8 cellular contexts compared by ENCODE assay signal in the genomic region with DNA sequence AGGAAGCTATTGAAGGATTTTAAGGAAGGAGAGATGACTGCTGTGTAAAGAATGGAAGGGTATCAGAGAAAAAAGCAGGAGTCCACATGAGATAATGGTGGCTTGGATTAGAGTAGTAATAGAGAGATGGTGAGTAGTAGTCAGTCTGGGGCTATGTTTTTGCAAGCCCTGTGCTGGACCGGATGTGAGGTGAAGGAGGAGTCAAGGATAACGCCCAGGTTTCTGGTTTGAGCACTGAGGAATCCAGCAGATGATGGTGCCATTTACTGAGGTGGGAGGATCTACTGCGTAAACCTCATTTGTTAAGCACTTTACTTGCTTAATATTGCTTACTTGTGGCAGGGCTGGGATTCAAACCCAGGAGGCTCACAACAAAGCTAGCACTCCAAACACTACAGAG. TPM values are rescaled to one million over a fixed set of nuclear protein-coding genes. Genes with fewer than 3 reads are reported as not detected.
A peak's percentile ranks its signal among the peaks of the same experiment; 100 is the strongest.
DNase-seq lines count a peak whose midpoint lies in the region; ATAC-seq, FAIRE-seq and TF ChIP-seq lines count a peak whose summit lies in the region.

No MANE protein-coding gene starts in this region.

- H3K27me3 ChIP-seq in suprapubic skin = no peaks in the 10 kb centered on the region
- H3K27me3 ChIP-seq in ovary = no peaks in the 10 kb centered on the region

- H3K36me3 ChIP-seq in suprapubic skin (peaks cover 13% of the 10 kb centered on the region), ovary (no peaks in the 10 kb centered on the region)

- CTCF ChIA-PET in activated CD4-positive, alpha-beta T cell treated with anti-CD3 and anti-CD28 coated beads, Interleukin-2, amount 10 ng/mL, durations not matched to agents 7 days and 5 days (lab: Charles Lee) = interaction anchor here (1.0 kb wide), 1 partner anchor 24 kb away, joined by 3 read pairs; no protein-coding TSS in a partner anchor
- CTCF ChIA-PET in activated CD8-positive, alpha-beta T cell treated with anti-CD3 and anti-CD28 coated beads, Interleukin-2, amount 10 ng/mL, durations not matched to agents 7 days and 5 days (lab: Charles Lee) = interaction anchor here (0.6 to 2.8 kb wide), 8 partner anchors 9 to 221 kb away, joined by 3 to 16 read pairs (median 4); a partner anchor contains a TSS

- peaks cover 44% of the 10 kb centered on the region for H3K4me1 ChIP-seq in suprapubic skin
- peaks cover 4% of the 10 kb centered on the region for H3K4me1 ChIP-seq in ovary (ENCODE audit: insufficient read depth)

- peaks cover 20% of the 10 kb centered on the region for H3K36me3 Mint-ChIP-seq in activated CD4-positive, alpha-beta T cell treated with anti-CD3 and anti-CD28 coated beads, Interleukin-2, amount 10 ng/mL, durations not matched to agents 7 days and 5 days (ENCODE audit: low read depth)
- peaks cover 19% of the 10 kb centered on the region for H3K36me3 Mint-ChIP-seq in activated CD8-positive, alpha-beta T cell treated with anti-CD3 and anti-CD28 coated beads, Interleukin-2, amount 10 ng/mL, durations not matched to agents 7 days and 5 days (ENCODE audit: low read depth)

- 44% methylated on average over 3 of the region's 3 CpGs for WGBS in suprapubic skin
- 49 to 52% (median 51%) methylated on average over 3 of the region's 3 CpGs for WGBS in ovary, 3 donors

- H3K9me3 Mint-ChIP-seq in activated CD4-positive, alpha-beta T cell treated with anti-CD3 and anti-CD28 coated beads, Interleukin-2, amount 10 ng/mL, durations not matched to agents 7 days and 5 days = no peaks in the 10 kb centered on the region
- H3K9me3 Mint-ChIP-seq in activated CD8-positive, alpha-beta T cell treated with anti-CD3 and anti-CD28 coated beads, Interleukin-2, amount 10 ng/mL, durations not matched to agents 7 days and 5 days (ENCODE audit: insufficient read depth) = no peaks in the 10 kb centered on the region

- intact Hi-C loops in ovary (cut with DNase I) = loop anchor here in 2 of 4 donors (10.0 kb wide), 2 partner anchors 165 to 365 kb away; no protein-coding TSS in a partner anchor

- POLR2A ChIA-PET in activated CD4-positive, alpha-beta T cell treated with anti-CD3 and anti-CD28 coated beads, Interleukin-2, amount 10 ng/mL, durations not matched to agents 7 days and 5 days (lab: Charles Lee) = interaction anchor here (1.0 kb wide), 1 partner anchor 10 kb away, joined by 3 read pairs; no protein-coding TSS in a partner anchor
- POLR2A ChIA-PET in activated CD8-positive, alpha-beta T cell treated with anti-CD3 and anti-CD28 coated beads, Interleukin-2, amount 10 ng/mL, durations not matched to agents 7 days and 5 days (lab: Charles Lee) = interaction anchor here (1.4 kb wide), 1 partner anchor 245 kb away, joined by 3 read pairs; no protein-coding TSS in a partner anchor

- H3K4me1 Mint-ChIP-seq in activated CD4-positive, alpha-beta T cell treated with anti-CD3 and anti-CD28 coated beads, Interleukin-2, amount 10 ng/mL, durations not matched to agents 7 days and 5 days = peaks cover 39% of the 10 kb centered on the region
- peaks cover 36% of the 10 kb centered on the region for H3K4me1 Mint-ChIP-seq in activated CD8-positive, alpha-beta T cell treated with anti-CD3 and anti-CD28 coated beads, Interleukin-2, amount 10 ng/mL, durations not matched to agents 7 days and 5 days (ENCODE audit: low read depth)

- TF ChIP-seq CTCF in suprapubic skin (IDR thresholded peaks at IDR 0.05) (no peak), ovary (IDR thresholded peaks at IDR 0.05) (no peak)

- DNase-seq in activated CD4-positive, alpha-beta T cell treated with anti-CD3 and anti-CD28 coated beads, Interleukin-2, amount 10 ng/mL, durations not matched to agents 7 days and 5 days = no peak
- no peak for DNase-seq in activated CD4-positive, alpha-beta T cell treated with anti-CD3 and anti-CD28 coated beads, Interleukin-2, amount 50 U/mL, for 1 hour
- DNase-seq in activated CD8-positive, alpha-beta T cell treated with anti-CD3 and anti-CD28 coated beads, Interleukin-2, amount 10 ng/mL, durations not matched to agents 7 days and 5 days = no peak
- DNase-seq in suprapubic skin (ENCODE audit: low spot score in 2 of 2) (no peak), ovary (no peak), RCC 7860 (ENCODE audit: low spot score) (no peak)

- peak overlapping the region; percentile 90 for H3K4me3 Mint-ChIP-seq in activated CD4-positive, alpha-beta T cell treated with anti-CD3 and anti-CD28 coated beads, Interleukin-2, amount 10 ng/mL, durations not matched to agents 7 days and 5 days
- H3K4me3 Mint-ChIP-seq in activated CD8-positive, alpha-beta T cell treated with anti-CD3 and anti-CD28 coated beads, Interleukin-2, amount 10 ng/mL, durations not matched to agents 7 days and 5 days = peak overlapping the region; percentile 94

- no peaks in the 10 kb centered on the region for H3K27me3 Mint-ChIP-seq in activated CD4-positive, alpha-beta T cell treated with anti-CD3 and anti-CD28 coated beads, Interleukin-2, amount 10 ng/mL, durations not matched to agents 7 days and 5 days
- no peaks in the 10 kb centered on the region for H3K27me3 Mint-ChIP-seq in activated CD8-positive, alpha-beta T cell treated with anti-CD3 and anti-CD28 coated beads, Interleukin-2, amount 10 ng/mL, durations not matched to agents 7 days and 5 days (ENCODE audit: low read depth)

- H3K27ac Mint-ChIP-seq in activated CD4-positive, alpha-beta T cell treated with anti-CD3 and anti-CD28 coated beads, Interleukin-2, amount 10 ng/mL, durations not matched to agents 7 days and 5 days = peak overlapping the region; percentile 89
- peak overlapping the region; percentile 96 for H3K27ac Mint-ChIP-seq in activated CD8-positive, alpha-beta T cell treated with anti-CD3 and anti-CD28 coated beads, Interleukin-2, amount 10 ng/mL, durations not matched to agents 7 days and 5 days

- no peak for TF ChIP-seq EP300 in suprapubic skin (IDR thresholded peaks at IDR 0.05)
- no peak for TF ChIP-seq EP300 in ovary (IDR thresholded peaks at IDR 0.05)

- ATAC-seq in activated CD8-positive, alpha-beta T cell treated with anti-CD3 and anti-CD28 coated beads, Interleukin-2, amount 10 ng/mL, durations not matched to agents 7 days and 5 days = no peak
- ATAC-seq in HG02885 (IDR thresholded peaks at IDR 0.05; ENCODE audit: poor library complexity, unreplicated experiment) = no peak

- H3K9me3 ChIP-seq in suprapubic skin (no peaks in the 10 kb centered on the region), ovary (no peaks in the 10 kb centered on the region)

- H3K4me3 ChIP-seq in iPS-11a (ENCODE audit: low read depth, low read length) (peak overlapping the region; percentile 84), suprapubic skin (peak overlapping the region; percentile 89), ovary (no peak overlapping the region)

- TF ChIP-seq POLR2A in suprapubic skin (IDR thresholded peaks at IDR 0.05) (no peak), ovary (IDR thresholded peaks at IDR 0.05) (no peak)

- peak overlapping the region; percentile 95 for H3K27ac ChIP-seq in suprapubic skin
- no peak overlapping the region for H3K27ac ChIP-seq in ovary

- FAIRE-seq in RCC 7860 (lab: Jason Lieb, UNC) = no peak

RNA-seq across cellular contexts. Expression of a gene that starts 1.1 kb away (rescaled TPM):
- 1 to 10 TPM; 2.1 to 2.2 TPM for total RNA-seq in activated CD4-positive, alpha-beta T cell treated with anti-CD3 and anti-CD28 coated beads, Interleukin-2, amount 10 ng/mL, durations not matched to agents 7 days and 5 days
- 1 to 10 TPM; 1.1 to 1.4 TPM for total RNA-seq in activated CD8-positive, alpha-beta T cell treated with anti-CD3 and anti-CD28 coated beads, Interleukin-2, amount 10 ng/mL, durations not matched to agents 7 days and 5 days
- total RNA-seq in suprapubic skin (1 to 10 TPM; 3.5 to 6.0 (median 4.5) TPM), ovary (1 to 10 TPM; 2.0 to 6.1 (median 5.5) TPM)
- polyA plus RNA-seq in ovary = 1 to 10 TPM; 4.2 to 7.6 TPM

RNA-seq across cellular contexts. Expression of a gene that starts 1.2 kb away (rescaled TPM):
- 10 to 100 TPM; 29.4 to 31.7 TPM for total RNA-seq in activated CD4-positive, alpha-beta T cell treated with anti-CD3 and anti-CD28 coated beads, Interleukin-2, amount 10 ng/mL, durations not matched to agents 7 days and 5 days
- 10 to 100 TPM; 36.5 to 37.5 TPM for total RNA-seq in activated CD8-positive, alpha-beta T cell treated with anti-CD3 and anti-CD28 coated beads, Interleukin-2, amount 10 ng/mL, durations not matched to agents 7 days and 5 days
- total RNA-seq in suprapubic skin (10 to 100 TPM; 28.8 to 59.3 (median 31.4) TPM), ovary (10 to 100 TPM; 24.3 to 32.1 (median 28.1) TPM)
- polyA plus RNA-seq in ovary = 10 to 100 TPM; 14.1 to 30.4 TPM

RNA-seq across cellular contexts. Expression of a gene that starts 38.8 kb away (rescaled TPM):
- 1 to 10 TPM; 8.8 to 9.3 TPM for total RNA-seq in activated CD4-positive, alpha-beta T cell treated with anti-CD3 and anti-CD28 coated beads, Interleukin-2, amount 10 ng/mL, durations not matched to agents 7 days and 5 days
- 1 to 10 TPM; 7.6 to 8.0 TPM for total RNA-seq in activated CD8-positive, alpha-beta T cell treated with anti-CD3 and anti-CD28 coated beads, Interleukin-2, amount 10 ng/mL, durations not matched to agents 7 days and 5 days
- total RNA-seq in suprapubic skin (10 to 100 TPM; 29.9 to 62.2 (median 46.0) TPM), ovary (10 to 100 TPM; 11.0 to 19.0 (median 16.9) TPM)
- 10 to 100 TPM in 1 of 2 donors, 1 to 10 TPM in 1; 4.4 to 13.3 TPM for polyA plus RNA-seq in ovary

RNA-seq across cellular contexts. Expression of a gene that starts 54.8 kb away (rescaled TPM):
- not detected for total RNA-seq in activated CD4-positive, alpha-beta T cell treated with anti-CD3 and anti-CD28 coated beads, Interleukin-2, amount 10 ng/mL, durations not matched to agents 7 days and 5 days
- total RNA-seq in activated CD8-positive, alpha-beta T cell treated with anti-CD3 and anti-CD28 coated beads, Interleukin-2, amount 10 ng/mL, durations not matched to agents 7 days and 5 days = not detected
- total RNA-seq in suprapubic skin (1 to 10 TPM in 3 of 4 donors, under 1 TPM in 1; 0.17 to 2.9 (median 1.3) TPM), ovary (under 1 TPM; 0.05 to 0.46 (median 0.13) TPM)
- under 1 TPM; 0.25 to 0.68 TPM for polyA plus RNA-seq in ovary
